Comparison of ENCODE assay signal across 1 cellular context in the genomic region with DNA sequence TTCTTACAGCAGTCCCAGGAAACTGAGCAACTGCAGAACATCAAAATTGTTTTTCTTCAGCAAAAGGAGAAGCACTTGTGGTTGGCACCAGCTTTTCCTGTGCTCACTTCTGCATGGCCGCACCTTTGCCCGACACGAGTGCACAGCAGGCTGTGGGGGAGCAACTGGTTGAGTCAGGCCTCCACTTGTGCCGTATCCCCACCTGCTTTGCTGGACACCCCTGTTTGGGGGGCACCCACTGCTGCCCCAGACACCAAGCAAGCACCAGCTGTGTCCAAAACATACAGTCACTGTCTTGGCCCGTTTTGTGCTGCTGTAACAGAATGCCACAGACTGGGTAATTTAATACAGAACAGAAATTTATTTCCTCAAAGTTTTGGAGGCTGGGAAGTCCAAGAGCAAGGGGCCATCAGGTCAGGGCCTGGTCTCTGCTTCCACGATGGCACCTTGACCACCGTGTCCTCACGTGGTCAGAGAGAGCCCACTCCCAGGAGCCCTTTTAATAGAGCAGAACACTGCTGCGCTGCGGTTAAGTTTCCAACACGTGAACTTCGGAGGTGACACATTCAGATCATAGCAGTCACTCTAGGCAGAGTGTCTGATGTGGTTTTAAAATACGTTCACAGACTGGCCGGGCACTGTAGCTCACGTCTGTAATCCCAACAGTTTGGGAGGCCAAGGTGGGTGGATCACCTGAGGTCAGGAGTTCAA.
TF ChIP-seq lines count a peak whose summit lies in the region.

No MANE protein-coding gene starts in this region.

TF ChIP-seq in SK-N-SH, 30 proteins besides CTCF, POLR2A, EP300 and RAD21:
- TF ChIP-seq GATA2 (CRISPR knock-in tag; IDR thresholded peaks at IDR 0.05) (no peak), POLR2AphosphoS5 (IDR thresholded peaks at IDR 0.05; ENCODE audit: low read depth, low read length) (no peak), TCF12 (IDR thresholded peaks at IDR 0.05) (no peak), NFIC (IDR thresholded peaks at IDR 0.05; ENCODE audit: borderline replicate concordance) (no peak), YY1 (IDR thresholded peaks at IDR 0.05; ENCODE audit: low read depth) (no peak), RXRA (IDR thresholded peaks at IDR 0.05; ENCODE audit: borderline replicate concordance, low read depth) (no peak), FOSL2 (IDR thresholded peaks at IDR 0.05; ENCODE audit: borderline replicate concordance, low read depth) (no peak), MAX (IDR thresholded peaks at IDR 0.05; ENCODE audit: low read depth) (no peak), JUND (IDR thresholded peaks at IDR 0.05) (no peak), ELF1 (IDR thresholded peaks at IDR 0.05) (no peak), MEF2A (IDR thresholded peaks at IDR 0.05; ENCODE audit: borderline replicate concordance, low read depth) (no peak), FOXM1 (IDR thresholded peaks at IDR 0.05; ENCODE audit: low read depth) (no peak), RCOR1 (IDR thresholded peaks at IDR 0.05; ENCODE audit: low read length) (no peak), CHD2 (IDR thresholded peaks at IDR 0.05; ENCODE audit: low read length, partially characterized antibody) (no peak)
- TF ChIP-seq, protein P1, sequence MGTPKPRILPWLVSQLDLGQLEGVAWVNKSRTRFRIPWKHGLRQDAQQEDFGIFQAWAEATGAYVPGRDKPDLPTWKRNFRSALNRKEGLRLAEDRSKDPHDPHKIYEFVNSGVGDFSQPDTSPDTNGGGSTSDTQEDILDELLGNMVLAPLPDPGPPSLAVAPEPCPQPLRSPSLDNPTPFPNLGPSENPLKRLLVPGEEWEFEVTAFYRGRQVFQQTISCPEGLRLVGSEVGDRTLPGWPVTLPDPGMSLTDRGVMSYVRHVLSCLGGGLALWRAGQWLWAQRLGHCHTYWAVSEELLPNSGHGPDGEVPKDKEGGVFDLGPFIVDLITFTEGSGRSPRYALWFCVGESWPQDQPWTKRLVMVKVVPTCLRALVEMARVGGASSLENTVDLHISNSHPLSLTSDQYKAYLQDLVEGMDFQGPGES (IDR thresholded peaks at IDR 0.05; ENCODE audit: low read depth, low read length), result no peak
TF ChIP-seq in SK-N-SH: peak in this region for 0.
